13 cellular contexts compared by ENCODE assay signal in the genomic region with DNA sequence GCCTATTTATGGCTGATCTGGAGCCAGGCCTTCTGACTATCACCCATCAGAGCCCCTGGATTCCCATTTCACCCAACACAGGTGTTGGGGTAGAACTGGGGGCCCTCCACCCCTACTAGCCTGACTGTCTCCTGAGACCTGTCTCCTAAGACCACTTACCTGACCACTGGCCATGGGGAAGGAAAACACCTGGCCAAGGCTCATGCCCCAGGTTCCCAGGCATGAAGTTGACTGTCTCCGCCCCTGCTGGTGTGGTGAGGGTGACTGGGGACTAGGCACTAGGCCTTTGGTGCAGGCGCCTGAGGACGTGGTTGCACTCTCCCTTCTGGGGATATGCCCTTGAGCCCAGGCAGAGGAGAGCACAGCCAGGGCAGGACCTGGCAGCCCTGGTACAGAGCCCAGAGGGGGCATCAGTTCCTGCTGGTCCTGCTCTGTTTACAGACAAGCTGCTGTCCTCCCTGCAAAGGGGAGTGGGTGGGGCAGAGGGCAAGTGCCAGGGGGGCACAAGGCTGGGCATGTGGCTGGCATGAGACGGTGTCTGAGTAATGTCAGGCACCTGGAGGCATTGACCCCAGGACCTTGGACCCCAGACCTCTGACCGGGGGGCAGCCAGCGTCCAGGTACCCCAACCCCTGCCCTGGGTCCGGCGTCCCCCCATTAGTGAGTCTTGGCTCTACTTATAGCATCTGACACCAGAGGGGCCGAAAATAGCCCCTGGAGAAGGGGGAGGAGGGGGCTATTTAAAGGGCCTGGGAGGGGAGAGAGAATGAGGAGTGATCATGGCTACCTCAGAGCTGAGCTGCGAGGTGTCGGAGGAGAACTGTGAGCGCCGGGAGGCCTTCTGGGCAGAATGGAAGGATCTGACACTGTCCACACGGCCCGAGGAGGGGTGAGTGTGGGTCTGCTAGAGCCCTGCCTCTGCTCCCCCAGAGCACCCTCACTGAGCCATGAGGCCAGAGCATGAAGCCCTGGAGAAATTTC. TPM values are rescaled to one million over a fixed set of nuclear protein-coding genes. Genes with fewer than 3 reads are reported as not detected.
DNase-seq lines count a peak whose midpoint lies in the region; ATAC-seq lines count a peak whose summit lies in the region.
"Had no signal": no experiment of that assay in that cellular context is flagged by ENCODE, and none has a peak within 500 bp of the region (broad histone marks: within the 10 kb centered on the region; RNA-seq: fewer than 3 reads in every experiment).

A gene with protein sequence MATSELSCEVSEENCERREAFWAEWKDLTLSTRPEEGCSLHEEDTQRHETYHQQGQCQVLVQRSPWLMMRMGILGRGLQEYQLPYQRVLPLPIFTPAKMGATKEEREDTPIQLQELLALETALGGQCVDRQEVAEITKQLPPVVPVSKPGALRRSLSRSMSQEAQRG (plus strand): TSS at position 769 of the 981 bp plus-strand sequence. CDS start 11 bp downstream, at position 780.

- H3K4me3 Mint-ChIP-seq in stimulated activated naive B cell treated with anti-CD40 and anti-IgM and Interleukin-4, amounts not matched to agents 10 μg/mL and 1 μg/mL and 100 μg/mL, for 72 hours = no peak within 1 kb of the TSS
- H3K4me3 Mint-ChIP-seq: activated CD8-positive, alpha-beta T cell treated with anti-CD3 and anti-CD28 coated beads for 36 hours; activated naive CD8-positive, alpha-beta T cell treated with anti-CD3 and anti-CD28 coated beads, Interleukin-2, amount 50 U/mL, for 24 hours had no signal

- H3K27me3 Mint-ChIP-seq in stimulated activated naive B cell treated with anti-CD40 and anti-IgM and Interleukin-4, amounts not matched to agents 10 μg/mL and 1 μg/mL and 100 μg/mL, for 72 hours = peaks cover 10 to 23% of the 10 kb centered on the region in 2 donors

- no peaks in the 10 kb centered on the region for H3K9me3 Mint-ChIP-seq in stimulated activated naive B cell treated with anti-CD40 and anti-IgM and Interleukin-4, amounts not matched to agents 10 μg/mL and 1 μg/mL and 100 μg/mL, for 72 hours
- H3K9me3 Mint-ChIP-seq: activated CD8-positive, alpha-beta T cell treated with anti-CD3 and anti-CD28 coated beads for 36 hours; activated naive CD8-positive, alpha-beta T cell treated with anti-CD3 and anti-CD28 coated beads, Interleukin-2, amount 50 U/mL, for 24 hours had no signal

- peak within 1 kb of the TSS; percentile 2; the same call in 1 of the 2 replicates for H3K9ac ChIP-seq in iPS-20b (ENCODE audit: low read depth, low read length)

- no peaks in the 10 kb centered on the region for H3K9me3 ChIP-seq in iPS-20b (ENCODE audit: insufficient read depth, low read depth, low read length)

- peaks cover 28 to 29% of the 10 kb centered on the region in 2 donors for H3K36me3 Mint-ChIP-seq in stimulated activated naive B cell treated with anti-CD40 and anti-IgM and Interleukin-4, amounts not matched to agents 10 μg/mL and 1 μg/mL and 100 μg/mL, for 72 hours

- DNase-seq in H7 (peak; percentile 57), NCI-H748 treated with DMSO at 0.1 percent for 48 hours (lab: John Stamatoyannopoulos, UW) (no peak), HCEC 1CT (no peak), DMS 273 treated with DMSO at 0.1 percent for 48 hours (lab: John Stamatoyannopoulos, UW) (no peak)
- no peak for DNase-seq in stimulated activated naive B cell treated with anti-CD40 and anti-IgM and Interleukin-4, amounts not matched to agents 10 μg/mL and 1 μg/mL and 100 μg/mL, for 72 hours
- DNase-seq: activated naive CD8-positive, alpha-beta T cell treated with anti-CD3 and anti-CD28 coated beads, Interleukin-2, amount 50 U/mL, for 24 hours; NCI-H524 treated with DMSO at 0.1 percent for 48 hours had no signal

- H3K36me3 ChIP-seq in H7 (replicated peaks; ENCODE audit: control insufficient read depth, insufficient read depth, low read length) = peaks cover 3% of the 10 kb centered on the region
- H3K36me3 ChIP-seq in iPS-20b (ENCODE audit: insufficient read depth, low read depth, low read length) = peaks cover 15% of the 10 kb centered on the region; the same call in 1 of the 2 replicates

- peak within 1 kb of the TSS; percentile 62 for H3K27ac Mint-ChIP-seq in stimulated activated naive B cell treated with anti-CD40 and anti-IgM and Interleukin-4, amounts not matched to agents 10 μg/mL and 1 μg/mL and 100 μg/mL, for 72 hours
- H3K27ac Mint-ChIP-seq: activated CD8-positive, alpha-beta T cell treated with anti-CD3 and anti-CD28 coated beads for 36 hours; activated naive CD8-positive, alpha-beta T cell treated with anti-CD3 and anti-CD28 coated beads, Interleukin-2, amount 50 U/mL, for 24 hours had no signal

- H3K4me3 ChIP-seq in H7 (ENCODE audit: insufficient read depth, low read depth, low read length) (no peak within 1 kb of the TSS; the same call in 1 of the 2 replicates), iPS-20b (ENCODE audit: low read length) (no peak within 1 kb of the TSS; the same call in 1 of the 2 replicates)
- H3K4me3 ChIP-seq: smooth muscle cell had no signal

- H3K4me1 Mint-ChIP-seq in stimulated activated naive B cell treated with anti-CD40 and anti-IgM and Interleukin-4, amounts not matched to agents 10 μg/mL and 1 μg/mL and 100 μg/mL, for 72 hours = peaks cover 48 to 83% of the 10 kb centered on the region in 2 donors

- ATAC-seq in stimulated activated naive B cell treated with anti-CD40 and anti-IgM and Interleukin-4, amounts not matched to agents 10 μg/mL and 1 μg/mL and 100 μg/mL, for 72 hours (replicated peaks) = no peak
- ATAC-seq: activated naive CD8-positive, alpha-beta T cell treated with anti-CD3 and anti-CD28 coated beads, Interleukin-2, amount 50 U/mL, for 24 hours had no signal

- H3K27ac ChIP-seq in angular gyrus (ENCODE audit: low read depth, low read length) (peak within 1 kb of the TSS; percentile 64), iPS-20b (ENCODE audit: low read length) (no peak within 1 kb of the TSS)
- H3K27ac ChIP-seq: HL-60 had no signal

- H3K27me3 ChIP-seq in H7 (ENCODE audit: control insufficient read depth, insufficient read depth, low read length) = peaks cover 36% of the 10 kb centered on the region
- peaks cover 44% of the 10 kb centered on the region for H3K27me3 ChIP-seq in iPS-20b (ENCODE audit: insufficient read depth, low read length)

- H3K4me1 ChIP-seq in iPS-20b (ENCODE audit: insufficient read depth, low read length) = peaks cover 19% of the 10 kb centered on the region

RNA-seq across cellular contexts. Expression of the gene that starts here (rescaled TPM):
- total RNA-seq in H7 (2014; rRNA removed; shearing (Covaris generic)) = 0.69 and 2.7 TPM in 2 replicates
- total RNA-seq: Daoy, smooth muscle cell had no signal
